7 cellular contexts compared by ENCODE assay signal in the genomic region with DNA sequence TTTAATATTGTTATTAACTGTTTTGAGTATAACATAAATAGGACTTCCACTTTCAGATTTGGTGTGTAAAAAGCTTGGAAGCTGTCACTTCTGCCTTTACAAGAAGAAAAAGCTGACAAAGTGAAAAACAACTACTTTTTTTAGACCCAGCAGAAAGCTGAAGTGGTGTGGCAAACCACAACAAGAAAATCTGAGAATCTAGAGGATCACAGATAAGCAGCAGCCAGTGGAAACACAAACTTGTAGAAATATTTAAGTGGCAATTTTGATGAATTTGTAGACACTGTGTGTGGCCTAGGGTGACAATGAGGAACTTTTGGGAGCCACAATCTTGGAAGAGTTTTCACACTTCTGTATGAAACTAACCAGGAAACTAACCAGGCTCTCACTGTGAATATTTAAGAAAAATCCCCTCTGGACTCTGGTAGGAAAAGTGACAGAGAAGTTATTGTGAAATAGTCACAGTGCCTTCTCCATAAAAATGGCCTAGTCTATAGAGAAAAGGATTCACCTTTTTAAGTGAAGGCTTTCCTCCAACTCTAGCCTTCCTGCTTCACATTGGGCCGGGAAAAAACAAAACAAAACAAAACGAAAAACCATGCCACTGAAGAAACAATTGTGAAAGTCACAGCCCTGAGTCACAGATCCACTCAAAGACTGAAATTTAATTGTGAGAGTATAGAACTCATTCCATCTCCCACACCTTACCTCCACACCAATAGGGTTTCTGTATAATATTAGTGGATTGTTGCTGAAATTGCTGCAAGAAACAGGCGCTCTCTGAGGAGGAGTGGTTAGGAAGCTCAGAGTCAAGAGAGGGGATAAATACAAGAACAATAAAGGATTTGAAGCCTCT. TPM values are rescaled to one million over a fixed set of nuclear protein-coding genes. Genes with fewer than 3 reads are reported as not detected.
DNase-seq lines count a peak whose midpoint lies in the region; ATAC-seq, FAIRE-seq and TF ChIP-seq lines count a peak whose summit lies in the region.

No MANE protein-coding gene starts in this region.

- DNase-seq in MM.1S (peak; percentile 94), osteoblast (ENCODE audit: insufficient read length, low spot score, missing footprints) (peak; percentile 49), EL (no peak), GM12892 (ENCODE audit: insufficient read length) (no peak), NCI-H446 (lab: John Stamatoyannopoulos, UW) (no peak)

- H3K9me3 ChIP-seq in MM.1S (replicated peaks; ENCODE audit: insufficient read depth, low read length), result no peaks in the 10 kb centered on the region
- no peaks in the 10 kb centered on the region for H3K9me3 ChIP-seq in osteoblast (ENCODE audit: low read depth, low read length)

- no peaks in the 10 kb centered on the region for H3K79me2 ChIP-seq in MM.1S (ENCODE audit: low read length)
- H3K79me2 ChIP-seq in osteoblast (ENCODE audit: insufficient read depth, low read length), result no peaks in the 10 kb centered on the region

- peak overlapping the region; percentile 56 for H3K9ac ChIP-seq in MM.1S (ENCODE audit: low read length)

- H3K27ac ChIP-seq in MM.1S (ENCODE audit: low read length), result peak overlapping the region; percentile 94
- H3K27ac ChIP-seq in osteoblast (ENCODE audit: low read depth, low read length), result no peak overlapping the region

- TF ChIP-seq POLR2A in GM12892 (IDR thresholded peaks at IDR 0.05; ENCODE audit: low read depth, low read length), result no peak

- ATAC-seq in GM19035 (IDR thresholded peaks at IDR 0.05; ENCODE audit: unreplicated experiment) (peak; percentile 79), HG02642 (IDR thresholded peaks at IDR 0.05; ENCODE audit: poor library complexity, unreplicated experiment) (peak; percentile 80)

- peak overlapping the region; percentile 27 for H3K4me3 ChIP-seq in MM.1S (ENCODE audit: low read length)
- no peak overlapping the region for H3K4me3 ChIP-seq in osteoblast (ENCODE audit: insufficient read depth, low read length)

- no peak for FAIRE-seq in GM12892 (lab: Jason Lieb, UNC)

- H3K27me3 ChIP-seq in MM.1S (replicated peaks; ENCODE audit: insufficient read depth, low read length) (no peaks in the 10 kb centered on the region), osteoblast (ENCODE audit: insufficient read depth, low read length) (no peaks in the 10 kb centered on the region)

- H3K36me3 ChIP-seq in MM.1S (replicated peaks; ENCODE audit: insufficient read depth, low read length) (no peaks in the 10 kb centered on the region), osteoblast (ENCODE audit: insufficient read depth, low read length) (no peaks in the 10 kb centered on the region)

- H3K4me1 ChIP-seq in MM.1S (ENCODE audit: low read length) (peaks cover 28% of the 10 kb centered on the region), osteoblast (ENCODE audit: insufficient read depth, low read length) (no peaks in the 10 kb centered on the region)

- TF ChIP-seq CTCF in MM.1S (IDR thresholded peaks at IDR 0.05; ENCODE audit: low read length) (no peak), osteoblast (IDR thresholded peaks at IDR 0.05; ENCODE audit: extremely low read depth, low read depth, low read length) (no peak)

- H4K20me1 ChIP-seq in MM.1S (ENCODE audit: insufficient read depth, low read length) (no peaks in the 10 kb centered on the region), osteoblast (ENCODE audit: insufficient read depth, low read length) (no peaks in the 10 kb centered on the region)

- peaks cover 33% of the 10 kb centered on the region for H3F3A ChIP-seq in MM.1S (ENCODE audit: insufficient read depth, low read length)

- H2AFZ ChIP-seq in MM.1S (ENCODE audit: low read length) (peak overlapping the region; percentile 71), osteoblast (ENCODE audit: low read length) (no peak overlapping the region)

- H3K4me2 ChIP-seq in MM.1S (ENCODE audit: low read depth, low read length) (peak overlapping the region; percentile 81), osteoblast (ENCODE audit: insufficient read depth, low read length) (no peak overlapping the region)

- H3K9me2 ChIP-seq in MM.1S (replicated peaks; ENCODE audit: insufficient read depth, low read length), result no peaks in the 10 kb centered on the region

RNA-seq across cellular contexts. Expression of a gene that starts 26.7 kb away (rescaled TPM):
- total RNA-seq in osteoblast, result 0.29 TPM in 1 of 2 replicates, not detected in the other
- 0.19 TPM for polyA plus RNA-seq in GM12892 (2012; ENCODE audit: missing spikeins)

Comparison
In these comparisons a context has a peak if more than half of its experiments do, and no peak if none do; other contexts are left out.
1. DNase-seq: peak in MM.1S (single experiment) and osteoblast (single experiment); none in EL (single experiment), GM12892 (single experiment) and NCI-H446 (0 of 2).